In the genomic region with DNA sequence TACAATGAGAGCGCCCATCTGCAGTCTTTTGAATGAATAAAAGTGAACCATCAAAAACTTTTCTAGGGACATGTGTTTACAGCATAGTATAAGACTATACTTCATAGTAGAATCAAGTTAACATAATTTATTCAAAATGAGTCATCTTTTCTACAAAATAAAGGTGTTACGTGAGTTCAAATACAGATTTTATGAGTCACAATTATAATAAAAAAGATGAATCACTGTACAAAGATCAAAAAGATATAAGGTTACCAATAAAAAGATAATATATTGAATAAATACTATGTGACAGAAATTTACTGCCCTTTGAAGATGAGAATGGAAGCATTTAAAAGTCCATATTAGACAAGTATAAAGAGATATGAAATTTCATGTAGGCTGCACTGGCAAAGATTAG, we compare ENCODE assay signal across 14 cellular contexts. TPM values are rescaled to one million over a fixed set of nuclear protein-coding genes. Genes with fewer than 3 reads are reported as not detected.
DNase-seq lines count a peak whose midpoint lies in the region; ATAC-seq and TF ChIP-seq lines count a peak whose summit lies in the region.
"Had no signal": no experiment of that assay in that cellular context is flagged by ENCODE, and none has a peak within 500 bp of the region (broad histone marks: within the 10 kb centered on the region; RNA-seq: fewer than 3 reads in every experiment).

No MANE protein-coding gene starts in this region.

- no peak overlapping the region for H3K9ac ChIP-seq in mammary epithelial cell (ENCODE audit: insufficient read depth, low read length)
- H3K9ac ChIP-seq: KMS-11 had no signal

- CTCF ChIA-PET in mammary epithelial cell (lab: Charles Lee; ENCODE audit: low non-redundant PET): no interaction called here

- 43% methylated on average over 2 of the region's 2 CpGs for WGBS in mammary epithelial cell (ENCODE audit: low coverage, missing lambda C conversion rate)

- H3K27me3 ChIP-seq in mammary epithelial cell (ENCODE audit: insufficient read depth, low read length): no peaks in the 10 kb centered on the region
- H3K27me3 ChIP-seq: tibial nerve had no signal

- H3K79me2 ChIP-seq in mammary epithelial cell (ENCODE audit: insufficient read depth, low read length): peaks cover 60% of the 10 kb centered on the region

- H2AFZ ChIP-seq in mammary epithelial cell (ENCODE audit: low read depth, low read length): no peak overlapping the region

- in situ Hi-C loops in mammary epithelial cell (cut with MboI; ENCODE audit: low sequenced_read_pairs in 2 of 2): no loop called here

- no TSS peak for BruUV-seq in mammary epithelial cell (replicated peaks; lab: Mats Ljungman, UMichigan)

- H3K4me1 ChIP-seq in mammary epithelial cell (ENCODE audit: insufficient read depth, low read length): peaks cover 7% of the 10 kb centered on the region

- DNase-seq in NCI-H510A treated with DMSO at 0.1 percent for 48 hours (lab: John Stamatoyannopoulos, UW) (peak; percentile 41), NCI-H510A (lab: John Stamatoyannopoulos, UW) (no peak), LNCaP clone FGC (ENCODE audit: low read depth) (peak; percentile 27), mammary epithelial cell (peak; percentile 34), renal cortical epithelial cell (ENCODE audit: low read depth) (peak; percentile 55), CD1c-positive myeloid dendritic cell (ENCODE audit: extremely low spot score) (no peak), head of caudate nucleus (no peak)
- DNase-seq: central memory CD4-positive, alpha-beta T cell; DND-41; NCI-H2171 treated with DMSO at 0.1 percent for 48 hours had no signal

- intact Hi-C loops in mammary epithelial cell (cut with micrococcal nuclease) (no loop called here), head of caudate nucleus (cut with DNase I) (no loop called here)

- no peaks in the 10 kb centered on the region for H3K36me3 ChIP-seq in mammary epithelial cell (ENCODE audit: insufficient read depth, low read length)

- TF ChIP-seq CTCF in LNCaP clone FGC (IDR thresholded peaks at IDR 0.05; ENCODE audit: control insufficient read depth, extremely low read depth, insufficient read depth): no peak
- TF ChIP-seq CTCF in mammary epithelial cell (conservative IDR thresholded peaks at IDR 0.05 in 1 of 2, IDR thresholded peaks at IDR 0.05 in 1 of 2; ENCODE audit: extremely low read depth in 1 of 2, insufficient read depth in 1 of 2, low read depth in 1 of 2, low read length in 2 of 2): no peak

- H3K9me3 ChIP-seq in mammary epithelial cell (replicated peaks; ENCODE audit: insufficient read depth, low read length): no peaks in the 10 kb centered on the region
- H3K9me3 ChIP-seq: tibial nerve had no signal

- ATAC-seq in GM19035 (IDR thresholded peaks at IDR 0.05; ENCODE audit: unreplicated experiment): no peak
- ATAC-seq: sciatic nerve had no signal

- no peaks in the 10 kb centered on the region for H4K20me1 ChIP-seq in mammary epithelial cell (ENCODE audit: insufficient read depth, low read length)

- dilution Hi-C loops in mammary epithelial cell (cut with HindIII; ENCODE audit: low sequenced_read_pairs): no loop called here

- H3K4me3 ChIP-seq in LNCaP clone FGC (ENCODE audit: low read depth, low read length): no peak overlapping the region
- H3K4me3 ChIP-seq in mammary epithelial cell (replicated peaks in 1 of 3; ENCODE audit: insufficient read depth in 1 of 3, low read depth in 2 of 3, low read length in 3 of 3): peak overlapping the region in 2 of 3 experiments; percentile 12 to 35
- H3K4me3 ChIP-seq: tibial nerve had no signal

- H3K27ac ChIP-seq in mammary epithelial cell (ENCODE audit: insufficient read depth, low read depth, low read length): no peak overlapping the region
- H3K27ac ChIP-seq: KMS-11, tibial nerve had no signal

- H3K4me2 ChIP-seq in mammary epithelial cell (ENCODE audit: insufficient read depth, low read depth, low read length): peak overlapping the region; percentile 93

RNA-seq across cellular contexts. Expression of gene MBIP, which starts 2.8 kb away (rescaled TPM):
- total RNA-seq in mammary epithelial cell (10 to 100 TPM; 14.8 to 19.9 TPM), renal cortical epithelial cell (11.5 and 24.2 TPM in 2 replicates)
- 9.1 TPM for polyA plus RNA-seq in mammary epithelial cell
- polyA minus RNA-seq in mammary epithelial cell: 9.6 TPM

Comparison
In these comparisons a context has a peak if more than half of its experiments do, and no peak if none do; other contexts are left out.
1. DNase-seq: peak in NCI-H510A treated with DMSO at 0.1 percent for 48 hours (single experiment), LNCaP clone FGC (single experiment), mammary epithelial cell (single experiment) and renal cortical epithelial cell (single experiment); none in NCI-H510A (single experiment), CD1c-positive myeloid dendritic cell (single experiment) and head of caudate nucleus (0 of 42).